8 cellular contexts compared by ENCODE assay signal in the genomic region with DNA sequence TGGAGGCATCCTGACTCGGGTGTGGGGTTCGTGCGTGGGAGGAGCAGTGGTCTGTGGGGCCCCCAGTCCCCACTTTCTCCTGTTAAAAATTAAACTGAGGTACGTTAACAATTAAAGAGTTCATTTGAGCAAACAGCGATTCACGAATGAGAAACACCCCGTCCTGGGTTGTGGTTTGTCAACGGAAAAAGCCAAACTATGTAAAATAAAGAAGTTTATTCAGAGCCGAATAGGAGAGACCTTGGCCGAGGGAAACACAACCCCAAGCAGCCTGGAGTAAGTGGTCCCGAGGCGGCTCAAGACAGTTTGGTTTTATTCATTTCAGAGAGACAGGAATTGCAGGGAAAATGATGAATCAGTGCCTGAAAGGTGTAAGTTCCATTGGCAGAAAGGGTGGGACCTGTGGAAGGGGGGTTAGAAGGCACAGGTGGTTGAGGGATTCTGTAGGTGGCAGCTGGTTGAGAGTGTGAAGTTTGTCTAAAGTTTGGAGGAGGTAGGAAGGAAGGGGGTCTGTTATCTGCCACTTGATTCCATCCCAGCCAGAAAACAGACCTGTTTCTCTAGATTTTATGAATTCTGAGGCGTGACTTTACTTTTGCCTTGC. TPM values are rescaled to one million over a fixed set of nuclear protein-coding genes. Genes with fewer than 3 reads are reported as not detected.
DNase-seq lines count a peak whose midpoint lies in the region; ATAC-seq and TF ChIP-seq lines count a peak whose summit lies in the region.
"Not testable (repeated sequence)": the region's sequence is repeated elsewhere in the genome, so short reads cannot be mapped to it uniquely, and the experiment has no call there.

No MANE protein-coding gene starts in this region.

- DNase-seq in Caco-2 = peak; percentile 9 to 46
- not testable (repeated sequence) for DNase-seq in adrenal gland; epithelial cell of proximal tubule (ENCODE audit: low read depth); osteoblast (ENCODE audit: insufficient read length, low spot score, missing footprints); thoracic aorta (ENCODE audit: low spot score)

- ATAC-seq in thoracic aorta (ENCODE audit: insufficient number of reproducible peaks, low FRiP score, low read depth) = not testable (repeated sequence)

- H3K9ac ChIP-seq in HUES64 (ENCODE audit: low read depth, low read length) = peak overlapping the region; percentile 96

- H3K4me1 Mint-ChIP-seq in Caco-2 (ENCODE audit: low read depth, unreplicated experiment) = peaks cover 15% of the 10 kb centered on the region
- H3K4me1 Mint-ChIP-seq in T-helper 1 cell treated with Interleukin-12 subunit alpha and Interleukin-12 subunit beta and Interleukin-4 antibody, amounts not matched to agents 30 μg/mL and 1 μg/mL, for 36 hours (ENCODE audit: low read depth) = peaks cover 31% of the 10 kb centered on the region

- peaks cover 50% of the 10 kb centered on the region for H3K79me2 ChIP-seq in osteoblast (ENCODE audit: insufficient read depth, low read length)

- not testable (repeated sequence) for H4K20me1 ChIP-seq in osteoblast (ENCODE audit: insufficient read depth, low read length)

- H3K36me3 Mint-ChIP-seq in Caco-2 (ENCODE audit: insufficient read depth, unreplicated experiment) = peaks cover 26% of the 10 kb centered on the region
- H3K36me3 Mint-ChIP-seq in T-helper 1 cell treated with Interleukin-12 subunit alpha and Interleukin-12 subunit beta and Interleukin-4 antibody, amounts not matched to agents 30 μg/mL and 1 μg/mL, for 36 hours (ENCODE audit: low read depth) = peaks cover 41% of the 10 kb centered on the region

- 5% methylated on average over 12 of the region's 13 CpGs for WGBS in HUES64
- 6% methylated on average over 12 to 13 of the region's 13 CpGs for WGBS in adrenal gland, 4 donors

- H3K36me3 ChIP-seq in Caco-2 (ENCODE audit: control insufficient read depth, insufficient read depth, low read length); HUES64 (ENCODE audit: insufficient read depth, low read length); adrenal gland (replicated peaks in 1 of 2); osteoblast (ENCODE audit: insufficient read depth, low read length); thoracic aorta: not testable (repeated sequence)

- peak overlapping the region; percentile 97 for H3K27ac Mint-ChIP-seq in Caco-2 (ENCODE audit: unreplicated experiment)
- peak overlapping the region; percentile 85 for H3K27ac Mint-ChIP-seq in T-helper 1 cell treated with Interleukin-12 subunit alpha and Interleukin-12 subunit beta and Interleukin-4 antibody, amounts not matched to agents 30 μg/mL and 1 μg/mL, for 36 hours

- CTCF ChIA-PET in Caco-2 (lab: Charles Lee) = interaction anchor here (1.7 kb wide), 1 partner anchor 214 kb away, joined by 8 read pairs; a partner anchor contains a TSS

- POLR2A ChIA-PET in Caco-2 (lab: Charles Lee) = not testable (repeated sequence)

- not testable (repeated sequence) for H3K27me3 Mint-ChIP-seq in Caco-2 (ENCODE audit: insufficient read depth, unreplicated experiment); T-helper 1 cell treated with Interleukin-12 subunit alpha and Interleukin-12 subunit beta and Interleukin-4 antibody, amounts not matched to agents 30 μg/mL and 1 μg/mL, for 36 hours (ENCODE audit: low read depth)

- peak overlapping the region; percentile 99 for H2AFZ ChIP-seq in osteoblast (ENCODE audit: low read length)

- not testable (repeated sequence) for TF ChIP-seq CTCF in Caco-2 (IDR thresholded peaks at IDR 0.05; ENCODE audit: insufficient read depth in 1 of 2, low read depth in 1 of 2, low read length in 1 of 2, severe bottlenecking in 1 of 2, unreplicated experiment in 1 of 2); adrenal gland (IDR thresholded peaks at IDR 0.05); epithelial cell of proximal tubule (conservative IDR thresholded peaks at IDR 0.05; ENCODE audit: low read depth, low read length); osteoblast (IDR thresholded peaks at IDR 0.05; ENCODE audit: extremely low read depth, low read depth, low read length); thoracic aorta (IDR thresholded peaks at IDR 0.05)

- not testable (repeated sequence) for H3K27me3 ChIP-seq in Caco-2 (replicated peaks; ENCODE audit: control insufficient read depth, insufficient read depth, low read length); HUES64 (ENCODE audit: insufficient read depth, low read length); adrenal gland; layer of hippocampus (ENCODE audit: control insufficient read depth, insufficient read depth, low read length); osteoblast (ENCODE audit: insufficient read depth, low read length); thoracic aorta (replicated peaks; ENCODE audit: insufficient read depth)

- H3K27ac ChIP-seq in HUES64 (ENCODE audit: low read depth, low read length) (peak overlapping the region; percentile 95), adrenal gland (peak overlapping the region; percentile 79 to 96 (median 87)), layer of hippocampus (ENCODE audit: low read depth, low read length) (peak overlapping the region; percentile 83), osteoblast (ENCODE audit: low read depth, low read length) (peak overlapping the region; percentile 95), thoracic aorta (peak overlapping the region; percentile 80 to 87)

- peak overlapping the region; percentile 72 for H3K4me3 Mint-ChIP-seq in Caco-2 (ENCODE audit: unreplicated experiment)
- peak overlapping the region; percentile 91 for H3K4me3 Mint-ChIP-seq in T-helper 1 cell treated with Interleukin-12 subunit alpha and Interleukin-12 subunit beta and Interleukin-4 antibody, amounts not matched to agents 30 μg/mL and 1 μg/mL, for 36 hours

- BruUV-seq in Caco-2 (replicated peaks; lab: Mats Ljungman, UMichigan) = not testable (repeated sequence)

- H3K4me1 ChIP-seq in Caco-2 (peaks cover 12% of the 10 kb centered on the region), adrenal gland (replicated peaks in 1 of 2) (peaks cover 26 to 34% of the 10 kb centered on the region in 2 donors), osteoblast (ENCODE audit: insufficient read depth, low read length) (peaks cover 15% of the 10 kb centered on the region), thoracic aorta (ENCODE audit: control insufficient read depth in 1 of 2, low read depth in 2 of 2) (peaks cover 10 to 25% of the 10 kb centered on the region in 2 donors)
- H3K4me1 ChIP-seq in HUES64 (ENCODE audit: insufficient read depth, low read length) = not testable (repeated sequence)

- TF ChIP-seq POLR2A in adrenal gland (IDR thresholded peaks at IDR 0.05) = not testable (repeated sequence)

- H3K4me3 ChIP-seq in Caco-2 (ENCODE audit: low read depth, low read length) (peak overlapping the region; percentile 84), HUES64 (ENCODE audit: low read length) (peak overlapping the region; percentile 98), adrenal gland (peak overlapping the region in 3 of 4 donors; percentile 30 to 83 (median 77)), epithelial cell of proximal tubule (ENCODE audit: low read depth, low read length) (peak overlapping the region; percentile 95), osteoblast (ENCODE audit: insufficient read depth, low read length) (peak overlapping the region; percentile 93), thoracic aorta (peak overlapping the region; percentile 86)

- not testable (repeated sequence) for H3K9me3 ChIP-seq in Caco-2; HUES64 (ENCODE audit: insufficient read depth, low read depth, low read length); adrenal gland (replicated peaks in 1 of 3); osteoblast (ENCODE audit: low read depth, low read length); thoracic aorta

- intact Hi-C loops in Caco-2 (cut with micrococcal nuclease; ENCODE audit: unreplicated experiment) = not testable (repeated sequence)
- intact Hi-C loops in adrenal gland (cut with DNase I) = loop anchor here in 1 of 2 donors (5.0 kb wide), 1 partner anchor 62 kb away; no protein-coding TSS in a partner anchor

- not testable (repeated sequence) for H3K9me3 Mint-ChIP-seq in Caco-2 (ENCODE audit: unreplicated experiment)
- peaks cover 24% of the 10 kb centered on the region for H3K9me3 Mint-ChIP-seq in T-helper 1 cell treated with Interleukin-12 subunit alpha and Interleukin-12 subunit beta and Interleukin-4 antibody, amounts not matched to agents 30 μg/mL and 1 μg/mL, for 36 hours

- peak overlapping the region; percentile 93 for H3K4me2 ChIP-seq in osteoblast (ENCODE audit: insufficient read depth, low read length)

RNA-seq across cellular contexts. Expression of a gene that starts 0.8 kb away (rescaled TPM):
- total RNA-seq in Caco-2 (2022) (8.5 and 9.7 TPM in 2 replicates), adrenal gland (10 to 100 TPM in 4 of 8 donors, 1 to 10 TPM in 4; 5.5 to 15.1 (median 10.6) TPM), epithelial cell of proximal tubule (4.4 and 7.9 TPM in 2 replicates), osteoblast (9.4 and 10.6 TPM in 2 replicates), thoracic aorta (10 to 100 TPM; 12.5 to 20.0 TPM)
- 7.4 TPM for polyA plus RNA-seq in HUES64 (2013, experiment 1 of 2)
- 7.9 TPM for polyA plus RNA-seq in HUES64 (2013, experiment 2 of 2)
- 10 to 100 TPM in 2 of 3 donors, 1 to 10 TPM in 1; 7.9 to 27.3 (median 25.1) TPM for polyA plus RNA-seq in adrenal gland

RNA-seq across cellular contexts. Expression of a gene that starts 38.1 kb away (rescaled TPM):
- 6.4 and 7.5 TPM in 2 replicates for total RNA-seq in Caco-2 (2022)
- 14.3 TPM for polyA plus RNA-seq in HUES64 (2013, experiment 1 of 2)
- 15.8 TPM for polyA plus RNA-seq in HUES64 (2013, experiment 2 of 2)
- 100 to 1,000 TPM in 1 of 8 donors, 10 to 100 TPM in 5, 1 to 10 TPM in 2; 5.5 to 138 (median 12.5) TPM for total RNA-seq in adrenal gland
- 10 to 100 TPM in 1 of 3 donors, 1 to 10 TPM in 2; 6.7 to 11.8 (median 6.9) TPM for polyA plus RNA-seq in adrenal gland
- total RNA-seq in epithelial cell of proximal tubule = 11.0 and 15.0 TPM in 2 replicates
- total RNA-seq in osteoblast = 14.1 and 14.8 TPM in 2 replicates
- total RNA-seq in thoracic aorta = 10 to 100 TPM; 10.4 to 15.0 TPM

RNA-seq across cellular contexts. Expression of a gene that starts 39.2 kb away (rescaled TPM):
- total RNA-seq in Caco-2 (2022) (0.84 and 2.7 TPM in 2 replicates), adrenal gland (1 to 10 TPM; 1.8 to 6.2 (median 3.2) TPM), epithelial cell of proximal tubule (0.58 and 1.7 TPM in 2 replicates), osteoblast (2.5 and 2.9 TPM in 2 replicates), thoracic aorta (1 to 10 TPM; 2.3 to 5.9 TPM)
- 0.85 TPM for polyA plus RNA-seq in HUES64 (2013, experiment 1 of 2)
- polyA plus RNA-seq in HUES64 (2013, experiment 2 of 2) = 1.0 TPM
- 10 to 100 TPM in 1 of 3 donors, 1 to 10 TPM in 2; 5.5 to 11.9 (median 7.2) TPM for polyA plus RNA-seq in adrenal gland
